8 cellular contexts compared by ENCODE assay signal in genomic region chr15:22757440-22758071, GRCh38. TPM values are rescaled to one million over a fixed set of nuclear protein-coding genes. Genes with fewer than 3 reads are reported as not detected.
A peak's percentile ranks its signal among the peaks of the same experiment; 100 is the strongest.
DNase-seq lines count a peak whose midpoint lies in the region; ATAC-seq and TF ChIP-seq lines count a peak whose summit lies in the region.
"Not testable (repeated sequence)": the region's sequence is repeated elsewhere in the genome, so short reads cannot be mapped to it uniquely, and the experiment has no call there.

No MANE protein-coding gene starts in this region.

- H3K4me3 ChIP-seq in RWPE2 (ENCODE audit: severe bottlenecking) (peak overlapping the region; percentile 18), esophagus squamous epithelium (peak overlapping the region; percentile 13 to 62 (median 40)), mononuclear cell (ENCODE audit: low read length) (peak overlapping the region; percentile 29)

- TF ChIP-seq POLR2A in esophagus squamous epithelium (IDR thresholded peaks at IDR 0.05) = not testable (repeated sequence)

- WGBS in esophagus squamous epithelium, 2 donors = 4% methylated on average over 10 to 14 of the region's 55 CpGs

- TF ChIP-seq CTCF in CD14-positive monocyte (IDR thresholded peaks at IDR 0.05); RWPE2 (IDR thresholded peaks at IDR 0.05; ENCODE audit: poor library complexity, severe bottlenecking); esophagus squamous epithelium (IDR thresholded peaks at IDR 0.05): not testable (repeated sequence)

- intact Hi-C loops in CD14-positive monocyte (cut with micrococcal nuclease); esophagus squamous epithelium (cut with DNase I): not testable (repeated sequence)

- not testable (repeated sequence) for H3K36me3 Mint-ChIP-seq in CD14-positive monocyte

- ATAC-seq in GM19452 (IDR thresholded peaks at IDR 0.05; ENCODE audit: unreplicated experiment) (peak; percentile 82), HG03565 (IDR thresholded peaks at IDR 0.05; ENCODE audit: unreplicated experiment) (peak; percentile 61), RWPE2 (ENCODE audit: low read depth) (peak; percentile 92)

- not testable (repeated sequence) for H3K36me3 ChIP-seq in RWPE2 (ENCODE audit: low read depth); esophagus squamous epithelium

- not testable (repeated sequence) for H3K27ac ChIP-seq in RWPE2 (ENCODE audit: poor library complexity, severe bottlenecking); esophagus squamous epithelium

- H3K9me3 ChIP-seq in RWPE2 (ENCODE audit: severe bottlenecking); esophagus squamous epithelium; mononuclear cell (ENCODE audit: low read depth, low read length): not testable (repeated sequence)

- H3K4me3 Mint-ChIP-seq in CD14-positive monocyte = peak overlapping the region; percentile 71 to 87

- H3K27me3 ChIP-seq in RWPE2 (ENCODE audit: insufficient read depth, poor library complexity, severe bottlenecking); mononuclear cell (ENCODE audit: insufficient read depth, low read length): not testable (repeated sequence)
- H3K27me3 ChIP-seq in esophagus squamous epithelium = peaks cover 0 to 14% (median 0%) of the 10 kb centered on the region in 4 donors

- peaks cover 15% of the 10 kb centered on the region for H3K4me1 Mint-ChIP-seq in CD14-positive monocyte

- H3K27me3 Mint-ChIP-seq in CD14-positive monocyte (ENCODE audit: low read depth in 3 of 3) = peaks cover 23 to 32% (median 26%) of the 10 kb centered on the region in 3 donors

- H3K9me3 Mint-ChIP-seq in CD14-positive monocyte = not testable (repeated sequence)

- not testable (repeated sequence) for DNase-seq in CD14-positive monocyte (ENCODE audit: low spot score); RWPE2 (ENCODE audit: low spot score); esophagus squamous epithelium (lab: John Stamatoyannopoulos, UW)
- DNase-seq in activated gamma-delta T cell (lab: John Stamatoyannopoulos, UW) = peak; percentile 45
- peak in 2 of 3 experiments; percentile 35 to 38 for DNase-seq in stimulated activated CD4-positive, alpha-beta T cell treated with anti-CD3 and anti-CD28 coated beads, TNF-alpha, amount 100 ng/mL, for 4 hours (ENCODE audit: low read depth in 3 of 3)

- not testable (repeated sequence) for H3K4me1 ChIP-seq in RWPE2 (ENCODE audit: insufficient read depth, poor library complexity, severe bottlenecking); esophagus squamous epithelium; mononuclear cell (ENCODE audit: insufficient read depth, low read length)

- peak overlapping the region in 1 of 7 donors; percentile 50 for H3K27ac Mint-ChIP-seq in CD14-positive monocyte

RNA-seq across cellular contexts. Expression of gene NIPA1, which starts 28.9 kb away (rescaled TPM):
- under 1 TPM; 0.47 to 0.54 TPM for polyA plus RNA-seq in CD14-positive monocyte
- total RNA-seq in esophagus squamous epithelium (1 to 10 TPM; 5.1 to 7.8 (median 7.8) TPM), mononuclear cell (6.2 TPM)
